29 cellular contexts compared by ENCODE assay signal in the genomic region with DNA sequence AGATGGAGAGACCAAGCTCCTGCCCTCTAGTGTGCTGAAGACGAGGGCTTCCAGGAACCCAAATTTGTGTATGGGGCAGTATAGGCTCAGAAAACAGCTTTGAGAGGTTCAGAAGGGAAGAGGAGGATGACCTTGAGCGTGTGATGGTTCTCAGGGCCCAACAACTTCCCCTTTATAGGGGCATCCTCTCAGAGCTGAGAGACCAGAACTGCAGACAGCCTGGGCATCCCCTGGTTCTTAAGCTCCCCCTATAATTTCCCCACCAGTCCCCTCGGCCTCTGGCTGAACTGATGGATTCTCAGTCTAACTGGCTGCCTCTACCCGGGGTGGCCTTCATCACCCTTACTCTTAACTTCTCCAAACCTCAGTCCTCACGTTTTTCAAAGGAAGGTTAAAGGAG.
"Had no signal": no experiment of that assay in that cellular context is flagged by ENCODE, and none has a peak within 500 bp of the region (broad histone marks: within the 10 kb centered on the region; RNA-seq: fewer than 3 reads in every experiment).

No MANE protein-coding gene starts in this region.

- H3K4me3 Mint-ChIP-seq: activated CD4-positive, alpha-beta memory T cell treated with anti-CD3 and anti-CD28 coated beads, Interleukin-2, amount 10 ng/mL, durations not matched to agents 7 days and 5 days; activated CD4-positive, alpha-beta T cell treated with anti-CD3 and anti-CD28 coated beads, Interleukin-2, amount 10 ng/mL, durations not matched to agents 24 days and 14 days; activated naive CD8-positive, alpha-beta T cell; activated T-cell treated with anti-CD3 and anti-CD28 coated beads, Interleukin-2, amount 50 U/mL, for 24 hours; activated T-helper 17 cell treated with anti-CD3 and anti-CD28 coated beads, Interleukin-2, amount 50 U/mL, for 72 hours; nephron progenitor cell; stimulated activated naive CD8-positive, alpha-beta T cell treated with anti-CD3 and anti-CD28 coated beads, Interleukin-15, Interleukin-2, amounts not matched to agents 100 ng/mL and 50 ng/mL, for 24 hours had no signal

- H3K36me3 ChIP-seq: cardiac muscle cell, gastrocnemius medialis, ovary, prostate gland, thoracic aorta had no signal

- H3K4me1 ChIP-seq: body of pancreas, gastrocnemius medialis, prostate gland had no signal

- H3K4me3 ChIP-seq: body of pancreas, cardiac muscle cell, coronary artery, dorsolateral prefrontal cortex, gastrocnemius medialis, ovary, prostate gland, skin epidermis, thoracic aorta had no signal

- DNase-seq: activated CD4-positive, alpha-beta memory T cell treated with anti-CD3 and anti-CD28 coated beads, Interleukin-2, amount 10 ng/mL, durations not matched to agents 7 days and 5 days; activated CD4-positive, alpha-beta T cell treated with anti-CD3 and anti-CD28 coated beads, Interleukin-2, amount 10 ng/mL, durations not matched to agents 24 days and 14 days; activated CD4-positive, CD25-positive, alpha-beta regulatory T cell treated with anti-CD3 and anti-CD28 coated beads, Interleukin-2, amount 50 U/mL, for 72 hours; activated CD8-positive, alpha-beta memory T cell treated with anti-CD3 and anti-CD28 coated beads, Interleukin-2, amount 50 U/mL, for 48 hours; activated T-cell treated with anti-CD3 and anti-CD28 coated beads, Interleukin-2, amount 50 U/mL, for 24 hours; anterior cingulate cortex; body of pancreas; cerebellar nuclear complex; dorsolateral prefrontal cortex; effector memory CD4-positive, alpha-beta T cell; gastrocnemius medialis; glutamatergic neuron; mammary epithelial cell; nephron progenitor cell; ovary; retina; stimulated activated CD4-positive, alpha-beta T cell treated with anti-CD3 and anti-CD28 coated beads, Interleukin-12 subunit alpha, Interleukin-12 subunit beta, amount 100 ng/mL, for 4 hours; stimulated activated CD4-positive, alpha-beta T cell treated with anti-CD3 and anti-CD28 coated beads, Interleukin-4, amount 100 ng/mL, for 1 hour; T-helper 2 cell; trophoblast cell had no signal

- H3K27me3 ChIP-seq: body of pancreas, cardiac muscle cell, gastrocnemius medialis, ovary had no signal

- H3K27ac ChIP-seq: body of pancreas, cardiac muscle cell, coronary artery, dorsolateral prefrontal cortex, gastrocnemius medialis, ovary, prostate gland, skin epidermis, thoracic aorta had no signal

- H3K27ac Mint-ChIP-seq: activated CD4-positive, alpha-beta memory T cell treated with anti-CD3 and anti-CD28 coated beads, Interleukin-2, amount 10 ng/mL, durations not matched to agents 7 days and 5 days; activated CD4-positive, alpha-beta T cell treated with anti-CD3 and anti-CD28 coated beads, Interleukin-2, amount 10 ng/mL, durations not matched to agents 24 days and 14 days; activated naive CD8-positive, alpha-beta T cell; activated T-cell treated with anti-CD3 and anti-CD28 coated beads, Interleukin-2, amount 50 U/mL, for 24 hours; activated T-helper 17 cell treated with anti-CD3 and anti-CD28 coated beads, Interleukin-2, amount 50 U/mL, for 72 hours; nephron progenitor cell; stimulated activated naive CD8-positive, alpha-beta T cell treated with anti-CD3 and anti-CD28 coated beads, Interleukin-15, Interleukin-2, amounts not matched to agents 100 ng/mL and 50 ng/mL, for 24 hours had no signal

- H3K4me1 Mint-ChIP-seq: activated CD4-positive, alpha-beta memory T cell treated with anti-CD3 and anti-CD28 coated beads, Interleukin-2, amount 10 ng/mL, durations not matched to agents 7 days and 5 days; activated CD4-positive, alpha-beta T cell treated with anti-CD3 and anti-CD28 coated beads, Interleukin-2, amount 10 ng/mL, durations not matched to agents 24 days and 14 days; activated T-helper 17 cell treated with anti-CD3 and anti-CD28 coated beads, Interleukin-2, amount 50 U/mL, for 72 hours had no signal

- H3K27me3 Mint-ChIP-seq: activated CD4-positive, alpha-beta memory T cell treated with anti-CD3 and anti-CD28 coated beads, Interleukin-2, amount 10 ng/mL, durations not matched to agents 7 days and 5 days; activated CD4-positive, alpha-beta T cell treated with anti-CD3 and anti-CD28 coated beads, Interleukin-2, amount 10 ng/mL, durations not matched to agents 24 days and 14 days had no signal

- H3K36me3 Mint-ChIP-seq: activated naive CD8-positive, alpha-beta T cell had no signal

- ATAC-seq: activated T-helper 17 cell treated with anti-CD3 and anti-CD28 coated beads, Interleukin-2, amount 50 U/mL, for 72 hours; body of pancreas; gastrocnemius medialis; sciatic nerve had no signal

- H3K9me3 Mint-ChIP-seq: activated CD4-positive, alpha-beta memory T cell treated with anti-CD3 and anti-CD28 coated beads, Interleukin-2, amount 10 ng/mL, durations not matched to agents 7 days and 5 days; activated CD4-positive, alpha-beta T cell treated with anti-CD3 and anti-CD28 coated beads, Interleukin-2, amount 10 ng/mL, durations not matched to agents 24 days and 14 days; activated T-cell treated with anti-CD3 and anti-CD28 coated beads, Interleukin-2, amount 50 U/mL, for 24 hours; activated T-helper 17 cell treated with anti-CD3 and anti-CD28 coated beads, Interleukin-2, amount 50 U/mL, for 72 hours; nephron progenitor cell; stimulated activated naive CD8-positive, alpha-beta T cell treated with anti-CD3 and anti-CD28 coated beads, Interleukin-15, Interleukin-2, amounts not matched to agents 100 ng/mL and 50 ng/mL, for 24 hours had no signal

- H3K9me3 ChIP-seq: body of pancreas, gastrocnemius medialis, ovary, prostate gland, thoracic aorta had no signal
